8 cellular contexts compared by ENCODE assay signal in the genomic region with DNA sequence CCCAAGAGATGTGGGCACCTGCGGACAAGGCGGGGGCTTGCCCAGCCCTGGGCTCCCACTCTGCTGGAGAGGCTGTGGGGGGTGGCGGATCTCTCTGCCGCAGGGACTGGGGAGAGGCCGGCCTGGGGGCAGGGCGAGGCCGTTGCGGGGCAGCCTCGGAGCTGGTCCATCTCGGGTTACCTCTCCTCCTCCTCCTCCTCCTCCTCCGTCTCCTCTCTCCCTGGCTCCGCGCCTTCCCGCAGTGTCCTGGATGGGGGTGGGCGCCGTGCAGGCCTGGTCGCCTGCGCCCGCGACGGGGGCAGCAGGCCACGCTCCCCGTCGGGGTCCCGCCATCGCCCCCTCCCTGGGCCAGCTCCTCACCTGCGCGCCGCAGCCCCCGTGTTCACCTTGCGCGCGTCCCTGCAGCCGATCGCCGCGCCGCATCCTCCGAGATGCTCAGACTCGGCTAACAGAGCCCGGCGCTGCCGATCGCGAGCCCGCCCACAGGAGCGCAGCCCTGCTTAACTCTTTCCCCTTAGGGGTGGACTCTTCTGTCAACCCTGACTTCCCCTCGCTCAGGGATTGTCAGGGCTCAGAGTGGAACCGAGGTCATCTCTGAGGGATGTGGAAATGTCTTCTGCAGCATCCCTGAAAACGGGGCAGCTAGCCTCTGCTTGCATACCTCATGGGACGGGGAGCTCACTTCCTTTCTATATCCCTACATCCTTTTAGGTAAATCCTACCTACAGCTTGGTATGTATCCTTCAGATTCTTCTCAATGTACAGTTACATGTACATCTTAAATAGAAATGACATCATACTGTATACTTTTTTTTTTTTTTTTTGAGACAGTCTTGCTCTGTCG. TPM values are rescaled to one million over a fixed set of nuclear protein-coding genes. Genes with fewer than 3 reads are reported as not detected.
A peak's percentile ranks its signal among the peaks of the same experiment; 100 is the strongest.
DNase-seq lines count a peak whose midpoint lies in the region; ATAC-seq and TF ChIP-seq lines count a peak whose summit lies in the region.

A gene (minus strand): TSS at position 447 of the 844 bp plus-strand sequence. CDS start 2,293 bp downstream, outside the sequence.

- no peak within 1 kb of the TSS for H3K27ac Mint-ChIP-seq in activated B cell treated with CpG ODN at 0.5 μM for 24 hours
- peak within 1 kb of the TSS; percentile 64 for H3K27ac Mint-ChIP-seq in stimulated activated memory B cell treated with anti-CD40 and anti-IgM and Interleukin-4, amounts not matched to agents 10 μg/mL and 1 μg/mL and 100 μg/mL, for 72 hours

- ATAC-seq in GM21381 (IDR thresholded peaks at IDR 0.05; ENCODE audit: unreplicated experiment) = peak; percentile 63
- peak; percentile 90 for ATAC-seq in activated B cell treated with CpG ODN at 0.5 μM for 24 hours (ENCODE audit: low read depth)
- ATAC-seq in lower lobe of right lung = peak; percentile 64 to 65
- ATAC-seq in stimulated activated memory B cell treated with anti-CD40 and anti-IgM and Interleukin-4, amounts not matched to agents 10 μg/mL and 1 μg/mL and 100 μg/mL, for 72 hours = peak; percentile 88

- H3K9me3 ChIP-seq in ES-I3 (ENCODE audit: control insufficient read depth, insufficient read depth, low read length) (no peaks in the 10 kb centered on the region), lower lobe of right lung (no peaks in the 10 kb centered on the region)

- intact Hi-C loops in activated B cell treated with CpG ODN at 0.5 μM for 24 hours (cut with micrococcal nuclease) = loop anchor here (1.0 to 2.0 kb wide), 4 partner anchors 19 to 296 kb away; a partner anchor contains a TSS
- intact Hi-C loops in lower lobe of right lung (cut with DNase I) = no loop called here

- no peaks in the 10 kb centered on the region for H3K27me3 Mint-ChIP-seq in activated B cell treated with CpG ODN at 0.5 μM for 24 hours
- H3K27me3 Mint-ChIP-seq in stimulated activated memory B cell treated with anti-CD40 and anti-IgM and Interleukin-4, amounts not matched to agents 10 μg/mL and 1 μg/mL and 100 μg/mL, for 72 hours = no peaks in the 10 kb centered on the region

- TF ChIP-seq RAD21 in Ishikawa (IDR thresholded peaks at IDR 0.05; ENCODE audit: low read depth) = no peak

- CTCF ChIA-PET in activated B cell treated with CpG ODN at 0.5 μM for 24 hours (lab: Charles Lee) = interaction anchor here (0.6 to 0.9 kb wide), 3 partner anchors 20 to 35 kb away, joined by 3 to 4 read pairs (median 3); a partner anchor contains a TSS

- POLR2A ChIA-PET in activated B cell treated with CpG ODN at 0.5 μM for 24 hours (lab: Charles Lee) = interaction anchor here (0.6 to 2.4 kb wide), 6 partner anchors 18 to 296 kb away, joined by 3 to 20 read pairs (median 6); a partner anchor contains a TSS

- H3K4me1 ChIP-seq in ES-I3 (ENCODE audit: insufficient read depth, low read length) = peaks cover 19% of the 10 kb centered on the region
- peaks cover 21% of the 10 kb centered on the region for H3K4me1 ChIP-seq in lower lobe of right lung

- TF ChIP-seq CTCF in activated B cell treated with CpG ODN at 0.5 μM for 24 hours (IDR thresholded peaks at IDR 0.05) = no peak
- no peak for TF ChIP-seq CTCF in choroid plexus epithelial cell (conservative IDR thresholded peaks at IDR 0.05; ENCODE audit: low read depth, low read length)
- no peak for TF ChIP-seq CTCF in lower lobe of right lung (IDR thresholded peaks at IDR 0.05)

- H3K36me3 Mint-ChIP-seq in activated B cell treated with CpG ODN at 0.5 μM for 24 hours (ENCODE audit: low read depth) = no peaks in the 10 kb centered on the region
- peaks cover 11% of the 10 kb centered on the region for H3K36me3 Mint-ChIP-seq in stimulated activated memory B cell treated with anti-CD40 and anti-IgM and Interleukin-4, amounts not matched to agents 10 μg/mL and 1 μg/mL and 100 μg/mL, for 72 hours

- DNase-seq in activated B cell treated with CpG ODN at 0.5 μM for 24 hours (peak; percentile 41), choroid plexus epithelial cell (ENCODE audit: low read depth) (peak; percentile 52), lower lobe of right lung (peak; percentile 63), NK-92 (lab: John Stamatoyannopoulos, UW; ENCODE audit: unreplicated experiment) (no peak)

- H3K4me3 ChIP-seq in choroid plexus epithelial cell (ENCODE audit: low read depth, low read length) (peak within 1 kb of the TSS; percentile 66), lower lobe of right lung (peak within 1 kb of the TSS; percentile 56)

- peak within 1 kb of the TSS; percentile 85 for H3K4me3 Mint-ChIP-seq in activated B cell treated with CpG ODN at 0.5 μM for 24 hours
- H3K4me3 Mint-ChIP-seq in stimulated activated memory B cell treated with anti-CD40 and anti-IgM and Interleukin-4, amounts not matched to agents 10 μg/mL and 1 μg/mL and 100 μg/mL, for 72 hours = peak within 1 kb of the TSS; percentile 93

- no peak for TF ChIP-seq EP300 in Ishikawa (IDR thresholded peaks at IDR 0.05; ENCODE audit: borderline replicate concordance)

- H3K27me3 ChIP-seq in lower lobe of right lung (ENCODE audit: low read depth) = no peaks in the 10 kb centered on the region

- no peak within 1 kb of the TSS for H3K27ac ChIP-seq in lower lobe of right lung

- H3K9me3 Mint-ChIP-seq in activated B cell treated with CpG ODN at 0.5 μM for 24 hours = no peaks in the 10 kb centered on the region
- no peaks in the 10 kb centered on the region for H3K9me3 Mint-ChIP-seq in stimulated activated memory B cell treated with anti-CD40 and anti-IgM and Interleukin-4, amounts not matched to agents 10 μg/mL and 1 μg/mL and 100 μg/mL, for 72 hours

- peaks cover 15% of the 10 kb centered on the region for H3K4me1 Mint-ChIP-seq in activated B cell treated with CpG ODN at 0.5 μM for 24 hours
- peaks cover 26% of the 10 kb centered on the region for H3K4me1 Mint-ChIP-seq in stimulated activated memory B cell treated with anti-CD40 and anti-IgM and Interleukin-4, amounts not matched to agents 10 μg/mL and 1 μg/mL and 100 μg/mL, for 72 hours

- peak within 1 kb of the TSS; percentile 58; the same call in 1 of the 2 replicates for H3K9ac ChIP-seq in ES-I3 (ENCODE audit: low read depth, low read length)

- H3K36me3 ChIP-seq in ES-I3 (ENCODE audit: insufficient read depth, low read length) (no peaks in the 10 kb centered on the region), lower lobe of right lung (no peaks in the 10 kb centered on the region)

TF ChIP-seq in Ishikawa, 13 proteins besides CTCF, POLR2A, EP300 and RAD21:
- TF ChIP-seq, protein P1, sequence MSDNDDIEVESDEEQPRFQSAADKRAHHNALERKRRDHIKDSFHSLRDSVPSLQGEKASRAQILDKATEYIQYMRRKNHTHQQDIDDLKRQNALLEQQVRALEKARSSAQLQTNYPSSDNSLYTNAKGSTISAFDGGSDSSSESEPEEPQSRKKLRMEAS (IDR thresholded peaks at IDR 0.05) = 0 out of 2 replicates have a peak, but pooled peaks have one; percentile 29
- TF ChIP-seq FOXM1 (IDR thresholded peaks at IDR 0.05; ENCODE audit: borderline replicate concordance, low read depth) = no peak

RNA-seq across cellular contexts. Expression of the gene that starts here (rescaled TPM):
- total RNA-seq in activated B cell treated with CpG ODN at 0.5 μM for 24 hours (4.2 and 4.3 TPM in 2 replicates), lower lobe of right lung (2.1 TPM)
